In genomic region chr2:101704046-101704466, GRCh38 we compare ENCODE assay signal across 8 cellular contexts. TPM values are rescaled to one million over a fixed set of nuclear protein-coding genes. Genes with fewer than 3 reads are reported as not detected.
DNase-seq lines count a peak whose midpoint lies in the region; ATAC-seq, FAIRE-seq and TF ChIP-seq lines count a peak whose summit lies in the region.

No MANE protein-coding gene starts in this region.

- peaks cover 11% of the 10 kb centered on the region for H3K4me1 ChIP-seq in right cardiac atrium (ENCODE audit: control insufficient read depth, insufficient read depth, low read length)
- H3K4me1 ChIP-seq in testis = peaks cover 15% of the 10 kb centered on the region

- WGBS in right cardiac atrium = 27% methylated on average over 1 of the region's 1 CpG
- WGBS in testis, 2 donors = 37 to 63% methylated on average over 1 of the region's 1 CpG

- intact Hi-C loops in right cardiac atrium (cut with DNase I) (loop anchor here in 2 of 4 donors (10.0 kb wide), 2 partner anchors 51 to 121 kb away; no protein-coding TSS in a partner anchor), testis (cut with DNase I; ENCODE audit: low total_unique reads) (no loop called here)

- H3K27me3 ChIP-seq in right cardiac atrium (ENCODE audit: control insufficient read depth, insufficient read depth) (no peaks in the 10 kb centered on the region), testis (no peaks in the 10 kb centered on the region)

- peaks cover 6 to 7% of the 10 kb centered on the region in 2 donors for H3K9me3 Mint-ChIP-seq in activated naive CD4-positive, alpha-beta T cell treated with anti-CD3 and anti-CD28 coated beads, Interleukin-2, amount 50 U/mL, for 72 hours

- no peak for FAIRE-seq in frontal cortex (lab: Jason Lieb, UNC)

- ATAC-seq in activated naive CD4-positive, alpha-beta T cell treated with anti-CD3 and anti-CD28 coated beads, Interleukin-2, amount 50 U/mL, for 72 hours = peak; percentile 58 to 73
- peak; percentile 56 to 77 for ATAC-seq in right cardiac atrium
- no peak for ATAC-seq in HG03457 (IDR thresholded peaks at IDR 0.05; ENCODE audit: unreplicated experiment)
- no peak for ATAC-seq in GM21786 (IDR thresholded peaks at IDR 0.05; ENCODE audit: unreplicated experiment)

- peak; percentile 53 for DNase-seq in SIG-M5 treated with dmso at 0.1 percent for 504 hours (lab: John Stamatoyannopoulos, UW; ENCODE audit: unreplicated experiment)
- no peak for DNase-seq in SIG-M5 (lab: John Stamatoyannopoulos, UW)
- DNase-seq in activated naive CD4-positive, alpha-beta T cell treated with anti-CD3 and anti-CD28 coated beads, Interleukin-2, amount 50 U/mL, for 72 hours (ENCODE audit: low spot score in 2 of 2) = peak in 1 of 2 donors; percentile 27
- DNase-seq in right cardiac atrium = peak in 2 of 3 donors; percentile 48 to 73
- DNase-seq in testis = peak; percentile 58
- no peak for DNase-seq in frontal cortex (ENCODE audit: low spot score in 2 of 2)

- H3K36me3 ChIP-seq in testis (ENCODE audit: low read depth, missing control alignments) = no peaks in the 10 kb centered on the region

- peak overlapping the region; percentile 88 to 97 for H3K27ac Mint-ChIP-seq in activated naive CD4-positive, alpha-beta T cell treated with anti-CD3 and anti-CD28 coated beads, Interleukin-2, amount 50 U/mL, for 72 hours

- H3K9me3 ChIP-seq in right cardiac atrium (ENCODE audit: control insufficient read depth, low read length) = no peaks in the 10 kb centered on the region
- H3K9me3 ChIP-seq in testis = no peaks in the 10 kb centered on the region

- H3K27ac ChIP-seq in right cardiac atrium (ENCODE audit: low read length) = no peak overlapping the region
- H3K27ac ChIP-seq in testis = no peak overlapping the region

- H3K36me3 Mint-ChIP-seq in activated naive CD4-positive, alpha-beta T cell treated with anti-CD3 and anti-CD28 coated beads, Interleukin-2, amount 50 U/mL, for 72 hours = peaks cover 27 to 38% of the 10 kb centered on the region in 2 donors

- no peak overlapping the region for H3K4me3 ChIP-seq in right cardiac atrium (ENCODE audit: low read length)
- H3K4me3 ChIP-seq in testis = no peak overlapping the region

- TF ChIP-seq CTCF in testis (IDR thresholded peaks at IDR 0.05) = no peak

- no peak for TF ChIP-seq POLR2A in testis (IDR thresholded peaks at IDR 0.05)

RNA-seq across cellular contexts. Expression of gene MAP4K4, which starts 6.5 kb away (rescaled TPM):
- 10 to 100 TPM; 82.9 to 94.3 TPM for total RNA-seq in activated naive CD4-positive, alpha-beta T cell treated with anti-CD3 and anti-CD28 coated beads, Interleukin-2, amount 50 U/mL, for 72 hours
- total RNA-seq in right cardiac atrium = 10 to 100 TPM; 56.4 to 64.5 (median 61.8) TPM
- 30.8 TPM for polyA plus RNA-seq in right cardiac atrium
- 100 to 1,000 TPM; 174 to 194 TPM for total RNA-seq in testis
- 88.2 TPM for polyA plus RNA-seq in testis (ENCODE audit: insufficient read depth, low read depth, low replicate concordance)
- 161 TPM for total RNA-seq in frontal cortex

Comparison
In these comparisons a context has a peak if more than half of its experiments do, and no peak if none do; other contexts are left out.
1. DNase-seq: peak in SIG-M5 treated with dmso at 0.1 percent for 504 hours (single experiment), right cardiac atrium (2 of 3) and testis (single experiment); none in SIG-M5 (single experiment) and frontal cortex (0 of 2).
2. ATAC-seq: peak in activated naive CD4-positive, alpha-beta T cell treated with anti-CD3 and anti-CD28 coated beads, Interleukin-2, amount 50 U/mL, for 72 hours (2 of 2) and right cardiac atrium (2 of 2); none in HG03457 (single experiment) and GM21786 (single experiment).